14 cellular contexts compared by ENCODE assay signal in the genomic region with DNA sequence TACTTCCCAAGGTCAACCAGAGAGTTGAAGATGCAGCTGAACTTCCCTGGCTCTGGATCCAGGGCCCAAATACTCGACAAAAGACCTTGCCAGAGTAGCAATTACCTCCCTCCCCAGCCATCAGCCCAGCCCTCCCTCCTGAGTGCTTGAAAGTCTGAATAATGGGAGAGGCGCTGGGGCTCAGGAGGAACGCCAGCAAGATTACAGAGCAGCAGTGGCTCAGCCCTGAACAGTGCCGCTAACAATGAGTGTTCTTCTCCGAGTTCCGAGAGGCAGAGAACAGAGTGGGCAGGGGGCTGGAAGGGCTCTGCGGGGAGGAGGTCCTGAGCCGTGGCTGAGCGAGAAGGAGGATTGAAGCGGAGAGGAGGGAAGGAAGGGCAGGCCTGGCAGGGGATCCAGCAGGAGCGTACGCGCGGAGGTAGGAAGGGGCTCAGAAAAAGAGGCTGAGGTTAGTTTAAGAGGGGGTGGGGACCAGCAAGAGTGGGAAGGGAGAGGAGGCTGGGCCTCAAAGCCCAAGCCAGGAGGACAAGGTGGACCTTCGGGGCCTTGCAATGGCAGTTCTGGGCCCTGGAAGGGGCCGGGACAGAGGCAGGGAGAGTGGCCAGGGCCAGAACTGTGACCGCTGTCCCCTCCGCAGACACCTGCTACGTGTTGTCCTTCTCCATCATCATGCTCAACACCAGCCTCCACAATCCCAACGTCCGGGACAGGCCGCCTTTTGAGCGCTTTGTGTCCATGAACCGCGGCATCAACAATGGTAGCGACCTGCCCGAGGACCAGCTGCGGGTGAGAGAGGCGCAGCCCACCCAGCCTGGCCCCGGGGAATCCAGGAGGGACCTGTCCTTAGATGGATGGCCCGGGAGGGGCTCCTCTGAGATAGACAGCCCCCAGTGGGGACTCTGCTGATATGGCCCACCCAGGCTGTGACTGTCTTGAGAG. TPM values are rescaled to one million over a fixed set of nuclear protein-coding genes. Genes with fewer than 3 reads are reported as not detected.
DNase-seq lines count a peak whose midpoint lies in the region; ATAC-seq and TF ChIP-seq lines count a peak whose summit lies in the region.
"Had no signal": no experiment of that assay in that cellular context is flagged by ENCODE, and none has a peak within 500 bp of the region (broad histone marks: within the 10 kb centered on the region; RNA-seq: fewer than 3 reads in every experiment).

No MANE protein-coding gene starts in this region.

- H3K9me3 Mint-ChIP-seq in T-helper 1 cell treated with Interleukin-12 subunit alpha and Interleukin-12 subunit beta and Interleukin-4 antibody, amounts not matched to agents 30 μg/mL and 1 μg/mL, for 36 hours: no peaks in the 10 kb centered on the region
- no peaks in the 10 kb centered on the region for H3K9me3 Mint-ChIP-seq in activated naive CD8-positive, alpha-beta T cell treated with anti-CD3 and anti-CD28 coated beads, Interleukin-2, amount 50 U/mL, for 24 hours
- no peaks in the 10 kb centered on the region for H3K9me3 Mint-ChIP-seq in natural killer cell treated with Interleukin-12 subunit alpha and Interleukin-12 subunit beta and Interleukin-15 and Interleukin-18, amount 100 ng/mL, for 72 hours

- ATAC-seq in activated naive CD8-positive, alpha-beta T cell treated with anti-CD3 and anti-CD28 coated beads, Interleukin-2, amount 50 U/mL, for 24 hours: no peak
- no peak for ATAC-seq in natural killer cell treated with Interleukin-12 subunit alpha and Interleukin-12 subunit beta and Interleukin-15 and Interleukin-18, amount 100 ng/mL, for 72 hours
- ATAC-seq in GM18868 (IDR thresholded peaks at IDR 0.05; ENCODE audit: unreplicated experiment): no peak

- DNase-seq in T-helper 1 cell: no peak
- no peak for DNase-seq in HL-60 (ENCODE audit: low read depth in 1 of 2, low spot score in 1 of 2)
- DNase-seq in activated naive CD8-positive, alpha-beta T cell treated with anti-CD3 and anti-CD28 coated beads, Interleukin-2, amount 50 U/mL, for 24 hours: no peak
- no peak for DNase-seq in natural killer cell treated with Interleukin-12 subunit alpha and Interleukin-12 subunit beta and Interleukin-15 and Interleukin-18, amount 100 ng/mL, for 72 hours (ENCODE audit: low spot score)
- no peak for DNase-seq in RKO (ENCODE audit: low spot score)
- no peak for DNase-seq in NCI-H2107 (lab: John Stamatoyannopoulos, UW)
- DNase-seq: NCI-H1436, NCI-H526 treated with DMSO at 0.1 percent for 48 hours, small intestine, testis had no signal

- no peak overlapping the region for H3K4me3 ChIP-seq in HL-60 (replicated peaks; ENCODE audit: insufficient read depth, low read length)
- H3K4me3 ChIP-seq: lower lobe of right lung, testis had no signal

- H3K27ac Mint-ChIP-seq in T-helper 1 cell treated with Interleukin-12 subunit alpha and Interleukin-12 subunit beta and Interleukin-4 antibody, amounts not matched to agents 30 μg/mL and 1 μg/mL, for 36 hours: peak overlapping the region; percentile 95
- peak overlapping the region; percentile 86 for H3K27ac Mint-ChIP-seq in activated naive CD8-positive, alpha-beta T cell treated with anti-CD3 and anti-CD28 coated beads, Interleukin-2, amount 50 U/mL, for 24 hours
- H3K27ac Mint-ChIP-seq in natural killer cell treated with Interleukin-12 subunit alpha and Interleukin-12 subunit beta and Interleukin-15 and Interleukin-18, amount 100 ng/mL, for 72 hours: peak overlapping the region; percentile 89 to 100

- peaks cover 68% of the 10 kb centered on the region for H3K36me3 Mint-ChIP-seq in T-helper 1 cell treated with Interleukin-12 subunit alpha and Interleukin-12 subunit beta and Interleukin-4 antibody, amounts not matched to agents 30 μg/mL and 1 μg/mL, for 36 hours (ENCODE audit: low read depth)
- peaks cover 16% of the 10 kb centered on the region for H3K36me3 Mint-ChIP-seq in activated naive CD8-positive, alpha-beta T cell treated with anti-CD3 and anti-CD28 coated beads, Interleukin-2, amount 50 U/mL, for 24 hours (ENCODE audit: low read depth)
- peaks cover 7% of the 10 kb centered on the region for H3K36me3 Mint-ChIP-seq in natural killer cell treated with Interleukin-12 subunit alpha and Interleukin-12 subunit beta and Interleukin-15 and Interleukin-18, amount 100 ng/mL, for 72 hours

- H3K27ac ChIP-seq in HL-60 (replicated peaks): peak overlapping the region; percentile 92
- H3K27ac ChIP-seq: lower lobe of right lung, testis had no signal

- H3K27me3 ChIP-seq in HL-60 (ENCODE audit: insufficient read depth, poor library complexity, severe bottlenecking): no peaks in the 10 kb centered on the region
- H3K27me3 ChIP-seq: testis had no signal

- no peak for TF ChIP-seq CTCF in HL-60 (IDR thresholded peaks at IDR 0.05; ENCODE audit: insufficient read depth, low read length)

- H3K4me3 Mint-ChIP-seq in T-helper 1 cell treated with Interleukin-12 subunit alpha and Interleukin-12 subunit beta and Interleukin-4 antibody, amounts not matched to agents 30 μg/mL and 1 μg/mL, for 36 hours: no peak overlapping the region
- no peak overlapping the region for H3K4me3 Mint-ChIP-seq in activated naive CD8-positive, alpha-beta T cell treated with anti-CD3 and anti-CD28 coated beads, Interleukin-2, amount 50 U/mL, for 24 hours
- peak overlapping the region; percentile 84 for H3K4me3 Mint-ChIP-seq in natural killer cell treated with Interleukin-12 subunit alpha and Interleukin-12 subunit beta and Interleukin-15 and Interleukin-18, amount 100 ng/mL, for 72 hours

- peaks cover 77% of the 10 kb centered on the region for H3K4me1 Mint-ChIP-seq in T-helper 1 cell treated with Interleukin-12 subunit alpha and Interleukin-12 subunit beta and Interleukin-4 antibody, amounts not matched to agents 30 μg/mL and 1 μg/mL, for 36 hours (ENCODE audit: low read depth)
- peaks cover 89% of the 10 kb centered on the region for H3K4me1 Mint-ChIP-seq in activated naive CD8-positive, alpha-beta T cell treated with anti-CD3 and anti-CD28 coated beads, Interleukin-2, amount 50 U/mL, for 24 hours
- peaks cover 72 to 76% of the 10 kb centered on the region in 2 donors for H3K4me1 Mint-ChIP-seq in natural killer cell treated with Interleukin-12 subunit alpha and Interleukin-12 subunit beta and Interleukin-15 and Interleukin-18, amount 100 ng/mL, for 72 hours (ENCODE audit: low read depth in 2 of 2)

- no peaks in the 10 kb centered on the region for H3K27me3 Mint-ChIP-seq in T-helper 1 cell treated with Interleukin-12 subunit alpha and Interleukin-12 subunit beta and Interleukin-4 antibody, amounts not matched to agents 30 μg/mL and 1 μg/mL, for 36 hours (ENCODE audit: low read depth)
- H3K27me3 Mint-ChIP-seq in activated naive CD8-positive, alpha-beta T cell treated with anti-CD3 and anti-CD28 coated beads, Interleukin-2, amount 50 U/mL, for 24 hours: no peaks in the 10 kb centered on the region
- H3K27me3 Mint-ChIP-seq in natural killer cell treated with Interleukin-12 subunit alpha and Interleukin-12 subunit beta and Interleukin-15 and Interleukin-18, amount 100 ng/mL, for 72 hours: no peaks in the 10 kb centered on the region

RNA-seq across cellular contexts. Expression of gene CYTH4, which starts 20.6 kb away (rescaled TPM):
- 10 to 100 TPM; 36.0 to 41.1 TPM for total RNA-seq in natural killer cell treated with Interleukin-12 subunit alpha and Interleukin-12 subunit beta and Interleukin-15 and Interleukin-18, amount 100 ng/mL, for 72 hours
- total RNA-seq: osteocyte had no signal

RNA-seq across cellular contexts. Expression of gene RAC2, which starts 58.8 kb away (rescaled TPM):
- total RNA-seq in natural killer cell treated with Interleukin-12 subunit alpha and Interleukin-12 subunit beta and Interleukin-15 and Interleukin-18, amount 100 ng/mL, for 72 hours: 1,000 to 10,000 TPM in 1 of 2 donors, 100 to 1,000 TPM in 1; 666 to 1,078 TPM
- total RNA-seq: osteocyte had no signal
